In genomic region chr4:38694330-38694729, GRCh38 we compare ENCODE assay signal across 15 cellular contexts. TPM values are rescaled to one million over a fixed set of nuclear protein-coding genes. Genes with fewer than 3 reads are reported as not detected.
DNase-seq lines count a peak whose midpoint lies in the region; ATAC-seq and TF ChIP-seq lines count a peak whose summit lies in the region.
"Had no signal": no experiment of that assay in that cellular context is flagged by ENCODE, and none has a peak within 500 bp of the region (broad histone marks: within the 10 kb centered on the region; RNA-seq: fewer than 3 reads in every experiment).

No MANE protein-coding gene starts in this region.

- POLR2A ChIA-PET in CD8-positive, alpha-beta memory T cell (lab: Charles Lee) = interaction anchor here (1.4 kb wide), 1 partner anchor 9 kb away, joined by 4 read pairs; no protein-coding TSS in a partner anchor

- peaks cover 80% of the 10 kb centered on the region for H3K36me3 ChIP-seq in CD8-positive, alpha-beta memory T cell (ENCODE audit: insufficient read depth, low read length)
- H3K36me3 ChIP-seq in vagina = peaks cover 0 to 59% of the 10 kb centered on the region in 2 donors

- H3K4me3 ChIP-seq in CD8-positive, alpha-beta memory T cell (ENCODE audit: low read length) = no peak overlapping the region
- no peak overlapping the region for H3K4me3 ChIP-seq in vagina

- H3K4me1 ChIP-seq in CD8-positive, alpha-beta memory T cell (ENCODE audit: insufficient read depth, low read length) = no peaks in the 10 kb centered on the region
- peaks cover 41% of the 10 kb centered on the region for H3K4me1 ChIP-seq in vagina

- DNase-seq in CD14-positive monocyte (ENCODE audit: low spot score) = no peak
- no peak for DNase-seq in CD8-positive, alpha-beta memory T cell
- DNase-seq in central memory CD8-positive, alpha-beta T cell (ENCODE audit: low spot score in 2 of 2) = no peak
- no peak for DNase-seq in natural killer cell treated with Interleukin-12 subunit alpha and Interleukin-12 subunit beta and Interleukin-15 and Interleukin-18, amount 100 ng/mL, for 72 hours (ENCODE audit: low spot score)
- no peak for DNase-seq in stimulated activated naive CD8-positive, alpha-beta T cell treated with anti-CD3 and anti-CD28 coated beads, Interleukin-15, Interleukin-2, amounts not matched to agents 100 U/mL and 50 U/mL, for 24 hours
- no peak for DNase-seq in NCI-H1930 (lab: John Stamatoyannopoulos, UW)
- no peak for DNase-seq in vagina (ENCODE audit: extremely low spot score in 2 of 2)
- DNase-seq: DMS79, H9, IMR-90, NCI-H1436, NCI-H2029 treated with DMSO at 0.1 percent for 48 hours, NCI-H748 treated with DMSO at 0.1 percent for 48 hours had no signal

- H3K36me3 Mint-ChIP-seq in CD14-positive monocyte = peaks cover 91 to 99% of the 10 kb centered on the region in 2 donors
- peaks cover 33 to 96% (median 53%) of the 10 kb centered on the region in 3 donors for H3K36me3 Mint-ChIP-seq in CD8-positive, alpha-beta memory T cell
- peaks cover 79% of the 10 kb centered on the region for H3K36me3 Mint-ChIP-seq in central memory CD8-positive, alpha-beta T cell (ENCODE audit: insufficient read depth)
- peaks cover 65% of the 10 kb centered on the region for H3K36me3 Mint-ChIP-seq in natural killer cell treated with Interleukin-12 subunit alpha and Interleukin-12 subunit beta and Interleukin-15 and Interleukin-18, amount 100 ng/mL, for 72 hours

- TF ChIP-seq POLR2A in vagina (IDR thresholded peaks at IDR 0.05) = no peak

- H3K27ac ChIP-seq in CD8-positive, alpha-beta memory T cell (ENCODE audit: low read depth, low read length) = no peak overlapping the region
- H3K27ac ChIP-seq in vagina = no peak overlapping the region
- H3K27ac ChIP-seq: C4-2B, RWPE1 had no signal

- H3K9me3 ChIP-seq in CD8-positive, alpha-beta memory T cell (ENCODE audit: low read length) = no peaks in the 10 kb centered on the region
- H3K9me3 ChIP-seq in vagina = no peaks in the 10 kb centered on the region

- CTCF ChIA-PET in CD8-positive, alpha-beta memory T cell (lab: Charles Lee) = interaction anchor here (0.5 to 1.2 kb wide), 3 partner anchors 32 to 514 kb away, joined by 3 to 7 read pairs (median 6); no protein-coding TSS in a partner anchor

- peaks cover 0 to 1% (median 0%) of the 10 kb centered on the region in 3 donors for H3K27me3 Mint-ChIP-seq in CD14-positive monocyte (ENCODE audit: low read depth in 3 of 3)
- H3K27me3 Mint-ChIP-seq in CD8-positive, alpha-beta memory T cell = no peaks in the 10 kb centered on the region
- H3K27me3 Mint-ChIP-seq in central memory CD8-positive, alpha-beta T cell = no peaks in the 10 kb centered on the region
- no peaks in the 10 kb centered on the region for H3K27me3 Mint-ChIP-seq in natural killer cell treated with Interleukin-12 subunit alpha and Interleukin-12 subunit beta and Interleukin-15 and Interleukin-18, amount 100 ng/mL, for 72 hours

- intact Hi-C loops in CD14-positive monocyte (cut with micrococcal nuclease) = no loop called here
- intact Hi-C loops in vagina (cut with DNase I) = no loop called here

- no peaks in the 10 kb centered on the region for H3K27me3 ChIP-seq in CD8-positive, alpha-beta memory T cell (ENCODE audit: insufficient read depth, low read length, poor library complexity, severe bottlenecking)
- no peaks in the 10 kb centered on the region for H3K27me3 ChIP-seq in vagina

- H3K9me3 Mint-ChIP-seq in CD14-positive monocyte = no peaks in the 10 kb centered on the region
- H3K9me3 Mint-ChIP-seq in CD8-positive, alpha-beta memory T cell = no peaks in the 10 kb centered on the region
- no peaks in the 10 kb centered on the region for H3K9me3 Mint-ChIP-seq in central memory CD8-positive, alpha-beta T cell
- H3K9me3 Mint-ChIP-seq in natural killer cell treated with Interleukin-12 subunit alpha and Interleukin-12 subunit beta and Interleukin-15 and Interleukin-18, amount 100 ng/mL, for 72 hours = no peaks in the 10 kb centered on the region
- H3K9me3 Mint-ChIP-seq: H9 had no signal

- H3K27ac Mint-ChIP-seq in CD14-positive monocyte = peak overlapping the region in 4 of 7 donors; percentile 0 to 24 (median 10)
- H3K27ac Mint-ChIP-seq in CD8-positive, alpha-beta memory T cell = peak overlapping the region in 6 of 8 donors; percentile 12 to 77 (median 49)
- H3K27ac Mint-ChIP-seq in central memory CD8-positive, alpha-beta T cell (ENCODE audit: low read depth) = peak overlapping the region; percentile 30
- H3K27ac Mint-ChIP-seq in natural killer cell treated with Interleukin-12 subunit alpha and Interleukin-12 subunit beta and Interleukin-15 and Interleukin-18, amount 100 ng/mL, for 72 hours = peak overlapping the region; percentile 76 to 93

- H3K4me3 Mint-ChIP-seq in CD14-positive monocyte = no peak overlapping the region
- no peak overlapping the region for H3K4me3 Mint-ChIP-seq in CD8-positive, alpha-beta memory T cell
- H3K4me3 Mint-ChIP-seq in central memory CD8-positive, alpha-beta T cell = no peak overlapping the region
- H3K4me3 Mint-ChIP-seq in natural killer cell treated with Interleukin-12 subunit alpha and Interleukin-12 subunit beta and Interleukin-15 and Interleukin-18, amount 100 ng/mL, for 72 hours = no peak overlapping the region
- H3K4me3 Mint-ChIP-seq: H9 had no signal

- H3K4me1 Mint-ChIP-seq in CD14-positive monocyte = peaks cover 14% of the 10 kb centered on the region
- peaks cover 7 to 18% (median 11%) of the 10 kb centered on the region in 3 donors for H3K4me1 Mint-ChIP-seq in CD8-positive, alpha-beta memory T cell
- H3K4me1 Mint-ChIP-seq in central memory CD8-positive, alpha-beta T cell = peaks cover 35% of the 10 kb centered on the region
- peaks cover 37% of the 10 kb centered on the region in 2 donors for H3K4me1 Mint-ChIP-seq in natural killer cell treated with Interleukin-12 subunit alpha and Interleukin-12 subunit beta and Interleukin-15 and Interleukin-18, amount 100 ng/mL, for 72 hours (ENCODE audit: low read depth in 2 of 2)

- TF ChIP-seq CTCF in CD14-positive monocyte (IDR thresholded peaks at IDR 0.05) (no peak), vagina (IDR thresholded peaks at IDR 0.05) (no peak)

- no peak for ATAC-seq in central memory CD8-positive, alpha-beta T cell (replicated peaks; ENCODE audit: extremely low read depth, poor library complexity, severe bottlenecking)
- ATAC-seq in natural killer cell treated with Interleukin-12 subunit alpha and Interleukin-12 subunit beta and Interleukin-15 and Interleukin-18, amount 100 ng/mL, for 72 hours = no peak
- no peak for ATAC-seq in stimulated activated naive CD8-positive, alpha-beta T cell treated with anti-CD3 and anti-CD28 coated beads, Interleukin-15, Interleukin-2, amounts not matched to agents 100 U/mL and 50 U/mL, for 24 hours

RNA-seq across cellular contexts. Expression of gene KLF3, which starts 30.3 kb away (rescaled TPM):
- polyA plus RNA-seq in CD14-positive monocyte = 10 to 100 TPM; 46.3 to 53.9 TPM
- 10 to 100 TPM; 15.2 to 17.1 TPM for total RNA-seq in CD8-positive, alpha-beta memory T cell
- 72.9 TPM for polyA plus RNA-seq in CD8-positive, alpha-beta memory T cell
- 10 to 100 TPM; 68.6 to 68.9 TPM for total RNA-seq in natural killer cell treated with Interleukin-12 subunit alpha and Interleukin-12 subunit beta and Interleukin-15 and Interleukin-18, amount 100 ng/mL, for 72 hours
- 85.4 TPM for total RNA-seq in vagina

Comparison
In these comparisons a context has a peak if more than half of its experiments do, and no peak if none do; other contexts are left out.
1. H3K27ac Mint-ChIP-seq: peak in every context shown above with its lines; median percentile 84 in natural killer cell treated with Interleukin-12 subunit alpha and Interleukin-12 subunit beta and Interleukin-15 and Interleukin-18, amount 100 ng/mL, for 72 hours; 49 in CD8-positive, alpha-beta memory T cell; 30 in central memory CD8-positive, alpha-beta T cell; 10 in CD14-positive monocyte.